In the genomic region with DNA sequence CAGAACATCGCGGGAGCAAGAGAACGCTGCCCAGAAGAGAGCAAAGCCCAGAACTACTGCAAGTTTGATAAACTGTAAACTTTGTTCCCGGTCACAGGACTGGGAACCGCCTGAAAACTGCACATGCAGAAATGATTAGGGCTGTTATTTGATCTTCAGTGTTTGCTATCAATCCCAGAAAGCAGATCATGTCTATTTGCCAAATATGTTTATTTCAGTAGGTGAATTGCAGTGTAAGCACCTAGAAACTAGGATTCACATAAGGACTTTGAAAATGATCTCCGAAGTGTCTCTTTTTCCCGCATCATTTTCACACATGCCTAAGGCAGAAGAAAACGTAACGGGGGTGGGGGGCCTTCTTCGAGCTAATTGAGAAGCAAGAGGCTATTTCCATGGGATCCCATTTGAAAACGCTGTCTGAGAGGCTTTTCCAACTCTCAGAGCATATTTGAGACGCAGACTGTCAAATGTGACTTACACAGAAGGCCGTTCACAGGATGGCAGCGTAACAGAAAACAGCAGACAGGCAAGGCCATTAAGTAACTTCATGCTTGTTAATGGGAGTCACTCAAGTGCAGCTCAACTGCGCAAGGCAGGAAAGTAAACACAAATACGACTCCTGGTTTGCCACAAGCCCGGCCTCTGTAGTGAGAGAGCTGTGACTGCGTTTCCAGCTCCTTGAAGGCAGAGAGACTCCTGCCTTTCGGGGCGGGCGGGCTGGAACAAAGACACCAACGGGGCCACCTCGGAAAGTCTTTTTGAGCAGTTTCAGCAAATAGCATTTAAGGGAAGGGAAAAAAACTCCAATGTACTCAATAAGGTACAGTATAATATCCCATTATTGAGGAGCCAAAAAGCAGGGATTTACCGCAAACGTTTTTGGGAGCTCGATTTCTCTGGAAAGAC, we compare ENCODE assay signal across 1 cellular context.
TF ChIP-seq lines count a peak whose summit lies in the region.

No MANE protein-coding gene starts in this region.

TF ChIP-seq in HepG2, 621 proteins besides CTCF, POLR2A, EP300 and RAD21 (continued from another document and continues in another):
- TF ChIP-seq ZNF746 (CRISPR knock-in tag; IDR thresholded peaks at IDR 0.05) (peak; percentile 81; the same call in 1 of the 2 replicates), ZNF879 (CRISPR knock-in tag; IDR thresholded peaks at IDR 0.05) (no peak; the same call in 1 of the 2 replicates), FOXK1 (CRISPR knock-in tag; IDR thresholded peaks at IDR 0.05; ENCODE audit: borderline replicate concordance, low read depth) (peak; percentile 86; the same call in 1 of the 2 replicates), ARID2 (CRISPR knock-in tag; IDR thresholded peaks at IDR 0.05; ENCODE audit: borderline replicate concordance) (peak; percentile 87; the same call in 1 of the 2 replicates), ZNF263 (CRISPR knock-in tag; IDR thresholded peaks at IDR 0.05) (0 out of 2 replicates have a peak, but pooled peaks have one; percentile 33), RBM39 (IDR thresholded peaks at IDR 0.05; ENCODE audit: low read depth, low read length, poor library complexity, severe bottlenecking) (no peak), NR2F2 (IDR thresholded peaks at IDR 0.05; ENCODE audit: borderline replicate concordance, low read depth) (no peak), ZNF580 (CRISPR knock-in tag; IDR thresholded peaks at IDR 0.05; ENCODE audit: borderline replicate concordance, low read depth) (peak; percentile 95), SRSF9 (IDR thresholded peaks at IDR 0.05; ENCODE audit: borderline replicate concordance, insufficient read depth, low read depth, low read length, poor library complexity, severe bottlenecking) (no peak), ZNF567 (CRISPR knock-in tag; IDR thresholded peaks at IDR 0.05; ENCODE audit: borderline replicate concordance) (no peak), ASH2L (IDR thresholded peaks at IDR 0.05; ENCODE audit: insufficient read length, low read depth, low read length) (peak; percentile 83), ZNF563 (CRISPR knock-in tag; IDR thresholded peaks at IDR 0.05) (no peak), MXI1 (IDR thresholded peaks at IDR 0.05; ENCODE audit: borderline replicate concordance, low read depth, low read length) (peak; percentile 80; the same call in 2 of the 3 replicates), ATF5 (CRISPR knock-in tag; IDR thresholded peaks at IDR 0.05; ENCODE audit: low read depth) (0 out of 2 replicates have a peak, but pooled peaks have one; percentile 15), CEBPG (CRISPR knock-in tag; IDR thresholded peaks at IDR 0.05) (peak; percentile 86), ZNF3 (CRISPR knock-in tag; IDR thresholded peaks at IDR 0.05) (peak; percentile 80; the same call in 1 of the 2 replicates), NCOA2 (CRISPR knock-in tag; IDR thresholded peaks at IDR 0.05) (peak; percentile 62; the same call in 1 of the 2 replicates), NCOR1 (IDR thresholded peaks at IDR 0.05; ENCODE audit: borderline replicate concordance, low read length) (peak; percentile 4; the same call in 1 of the 2 replicates), ZNF678 (CRISPR knock-in tag; IDR thresholded peaks at IDR 0.05) (no peak), CCDC6 (CRISPR knock-in tag; IDR thresholded peaks at IDR 0.05) (peak; percentile 81), ZNF335 (CRISPR knock-in tag; IDR thresholded peaks at IDR 0.05) (peak; percentile 68; the same call in 1 of the 2 replicates), ZNF7 (CRISPR knock-in tag; IDR thresholded peaks at IDR 0.05) (no peak), ZNF720 (CRISPR knock-in tag; IDR thresholded peaks at IDR 0.05) (no peak), FOXA1 (IDR thresholded peaks at IDR 0.05) (no peak), FOXA1 (CRISPR knock-in tag; IDR thresholded peaks at IDR 0.05) (peak; percentile 97)
- TF ChIP-seq, protein P1, sequence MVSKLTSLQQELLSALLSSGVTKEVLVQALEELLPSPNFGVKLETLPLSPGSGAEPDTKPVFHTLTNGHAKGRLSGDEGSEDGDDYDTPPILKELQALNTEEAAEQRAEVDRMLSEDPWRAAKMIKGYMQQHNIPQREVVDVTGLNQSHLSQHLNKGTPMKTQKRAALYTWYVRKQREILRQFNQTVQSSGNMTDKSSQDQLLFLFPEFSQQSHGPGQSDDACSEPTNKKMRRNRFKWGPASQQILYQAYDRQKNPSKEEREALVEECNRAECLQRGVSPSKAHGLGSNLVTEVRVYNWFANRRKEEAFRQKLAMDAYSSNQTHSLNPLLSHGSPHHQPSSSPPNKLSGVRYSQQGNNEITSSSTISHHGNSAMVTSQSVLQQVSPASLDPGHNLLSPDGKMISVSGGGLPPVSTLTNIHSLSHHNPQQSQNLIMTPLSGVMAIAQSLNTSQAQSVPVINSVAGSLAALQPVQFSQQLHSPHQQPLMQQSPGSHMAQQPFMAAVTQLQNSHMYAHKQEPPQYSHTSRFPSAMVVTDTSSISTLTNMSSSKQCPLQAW (CRISPR knock-in tag; IDR thresholded peaks at IDR 0.05): peak; percentile 86
- TF ChIP-seq, protein P2, sequence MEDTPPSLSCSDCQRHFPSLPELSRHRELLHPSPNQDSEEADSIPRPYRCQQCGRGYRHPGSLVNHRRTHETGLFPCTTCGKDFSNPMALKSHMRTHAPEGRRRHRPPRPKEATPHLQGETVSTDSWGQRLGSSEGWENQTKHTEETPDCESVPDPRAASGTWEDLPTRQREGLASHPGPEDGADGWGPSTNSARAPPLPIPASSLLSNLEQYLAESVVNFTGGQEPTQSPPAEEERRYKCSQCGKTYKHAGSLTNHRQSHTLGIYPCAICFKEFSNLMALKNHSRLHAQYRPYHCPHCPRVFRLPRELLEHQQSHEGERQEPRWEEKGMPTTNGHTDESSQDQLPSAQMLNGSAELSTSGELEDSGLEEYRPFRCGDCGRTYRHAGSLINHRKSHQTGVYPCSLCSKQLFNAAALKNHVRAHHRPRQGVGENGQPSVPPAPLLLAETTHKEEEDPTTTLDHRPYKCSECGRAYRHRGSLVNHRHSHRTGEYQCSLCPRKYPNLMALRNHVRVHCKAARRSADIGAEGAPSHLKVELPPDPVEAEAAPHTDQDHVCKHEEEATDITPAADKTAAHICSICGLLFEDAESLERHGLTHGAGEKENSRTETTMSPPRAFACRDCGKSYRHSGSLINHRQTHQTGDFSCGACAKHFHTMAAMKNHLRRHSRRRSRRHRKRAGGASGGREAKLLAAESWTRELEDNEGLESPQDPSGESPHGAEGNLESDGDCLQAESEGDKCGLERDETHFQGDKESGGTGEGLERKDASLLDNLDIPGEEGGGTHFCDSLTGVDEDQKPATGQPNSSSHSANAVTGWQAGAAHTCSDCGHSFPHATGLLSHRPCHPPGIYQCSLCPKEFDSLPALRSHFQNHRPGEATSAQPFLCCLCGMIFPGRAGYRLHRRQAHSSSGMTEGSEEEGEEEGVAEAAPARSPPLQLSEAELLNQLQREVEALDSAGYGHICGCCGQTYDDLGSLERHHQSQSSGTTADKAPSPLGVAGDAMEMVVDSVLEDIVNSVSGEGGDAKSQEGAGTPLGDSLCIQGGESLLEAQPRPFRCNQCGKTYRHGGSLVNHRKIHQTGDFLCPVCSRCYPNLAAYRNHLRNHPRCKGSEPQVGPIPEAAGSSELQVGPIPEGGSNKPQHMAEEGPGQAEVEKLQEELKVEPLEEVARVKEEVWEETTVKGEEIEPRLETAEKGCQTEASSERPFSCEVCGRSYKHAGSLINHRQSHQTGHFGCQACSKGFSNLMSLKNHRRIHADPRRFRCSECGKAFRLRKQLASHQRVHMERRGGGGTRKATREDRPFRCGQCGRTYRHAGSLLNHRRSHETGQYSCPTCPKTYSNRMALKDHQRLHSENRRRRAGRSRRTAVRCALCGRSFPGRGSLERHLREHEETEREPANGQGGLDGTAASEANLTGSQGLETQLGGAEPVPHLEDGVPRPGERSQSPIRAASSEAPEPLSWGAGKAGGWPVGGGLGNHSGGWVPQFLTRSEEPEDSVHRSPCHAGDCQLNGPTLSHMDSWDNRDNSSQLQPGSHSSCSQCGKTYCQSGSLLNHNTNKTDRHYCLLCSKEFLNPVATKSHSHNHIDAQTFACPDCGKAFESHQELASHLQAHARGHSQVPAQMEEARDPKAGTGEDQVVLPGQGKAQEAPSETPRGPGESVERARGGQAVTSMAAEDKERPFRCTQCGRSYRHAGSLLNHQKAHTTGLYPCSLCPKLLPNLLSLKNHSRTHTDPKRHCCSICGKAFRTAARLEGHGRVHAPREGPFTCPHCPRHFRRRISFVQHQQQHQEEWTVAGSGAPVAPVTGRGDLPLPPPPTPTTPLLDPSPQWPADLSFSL (CRISPR knock-in tag; IDR thresholded peaks at IDR 0.05): peak; percentile 67; the same call in 1 of the 2 replicates
- TF ChIP-seq, protein P3, sequence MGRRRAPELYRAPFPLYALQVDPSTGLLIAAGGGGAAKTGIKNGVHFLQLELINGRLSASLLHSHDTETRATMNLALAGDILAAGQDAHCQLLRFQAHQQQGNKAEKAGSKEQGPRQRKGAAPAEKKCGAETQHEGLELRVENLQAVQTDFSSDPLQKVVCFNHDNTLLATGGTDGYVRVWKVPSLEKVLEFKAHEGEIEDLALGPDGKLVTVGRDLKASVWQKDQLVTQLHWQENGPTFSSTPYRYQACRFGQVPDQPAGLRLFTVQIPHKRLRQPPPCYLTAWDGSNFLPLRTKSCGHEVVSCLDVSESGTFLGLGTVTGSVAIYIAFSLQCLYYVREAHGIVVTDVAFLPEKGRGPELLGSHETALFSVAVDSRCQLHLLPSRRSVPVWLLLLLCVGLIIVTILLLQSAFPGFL (CRISPR knock-in tag; IDR thresholded peaks at IDR 0.05): no peak
- TF ChIP-seq, protein P4, sequence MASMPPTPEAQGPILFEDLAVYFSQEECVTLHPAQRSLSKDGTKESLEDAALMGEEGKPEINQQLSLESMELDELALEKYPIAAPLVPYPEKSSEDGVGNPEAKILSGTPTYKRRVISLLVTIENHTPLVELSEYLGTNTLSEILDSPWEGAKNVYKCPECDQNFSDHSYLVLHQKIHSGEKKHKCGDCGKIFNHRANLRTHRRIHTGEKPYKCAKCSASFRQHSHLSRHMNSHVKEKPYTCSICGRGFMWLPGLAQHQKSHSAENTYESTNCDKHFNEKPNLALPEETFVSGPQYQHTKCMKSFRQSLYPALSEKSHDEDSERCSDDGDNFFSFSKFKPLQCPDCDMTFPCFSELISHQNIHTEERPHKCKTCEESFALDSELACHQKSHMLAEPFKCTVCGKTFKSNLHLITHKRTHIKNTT (CRISPR knock-in tag; IDR thresholded peaks at IDR 0.05): no peak
- TF ChIP-seq, protein P5, sequence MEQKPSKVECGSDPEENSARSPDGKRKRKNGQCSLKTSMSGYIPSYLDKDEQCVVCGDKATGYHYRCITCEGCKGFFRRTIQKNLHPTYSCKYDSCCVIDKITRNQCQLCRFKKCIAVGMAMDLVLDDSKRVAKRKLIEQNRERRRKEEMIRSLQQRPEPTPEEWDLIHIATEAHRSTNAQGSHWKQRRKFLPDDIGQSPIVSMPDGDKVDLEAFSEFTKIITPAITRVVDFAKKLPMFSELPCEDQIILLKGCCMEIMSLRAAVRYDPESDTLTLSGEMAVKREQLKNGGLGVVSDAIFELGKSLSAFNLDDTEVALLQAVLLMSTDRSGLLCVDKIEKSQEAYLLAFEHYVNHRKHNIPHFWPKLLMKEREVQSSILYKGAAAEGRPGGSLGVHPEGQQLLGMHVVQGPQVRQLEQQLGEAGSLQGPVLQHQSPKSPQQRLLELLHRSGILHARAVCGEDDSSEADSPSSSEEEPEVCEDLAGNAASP (CRISPR knock-in tag; IDR thresholded peaks at IDR 0.05; ENCODE audit: borderline replicate concordance): peak; percentile 89
- TF ChIP-seq, protein P6, sequence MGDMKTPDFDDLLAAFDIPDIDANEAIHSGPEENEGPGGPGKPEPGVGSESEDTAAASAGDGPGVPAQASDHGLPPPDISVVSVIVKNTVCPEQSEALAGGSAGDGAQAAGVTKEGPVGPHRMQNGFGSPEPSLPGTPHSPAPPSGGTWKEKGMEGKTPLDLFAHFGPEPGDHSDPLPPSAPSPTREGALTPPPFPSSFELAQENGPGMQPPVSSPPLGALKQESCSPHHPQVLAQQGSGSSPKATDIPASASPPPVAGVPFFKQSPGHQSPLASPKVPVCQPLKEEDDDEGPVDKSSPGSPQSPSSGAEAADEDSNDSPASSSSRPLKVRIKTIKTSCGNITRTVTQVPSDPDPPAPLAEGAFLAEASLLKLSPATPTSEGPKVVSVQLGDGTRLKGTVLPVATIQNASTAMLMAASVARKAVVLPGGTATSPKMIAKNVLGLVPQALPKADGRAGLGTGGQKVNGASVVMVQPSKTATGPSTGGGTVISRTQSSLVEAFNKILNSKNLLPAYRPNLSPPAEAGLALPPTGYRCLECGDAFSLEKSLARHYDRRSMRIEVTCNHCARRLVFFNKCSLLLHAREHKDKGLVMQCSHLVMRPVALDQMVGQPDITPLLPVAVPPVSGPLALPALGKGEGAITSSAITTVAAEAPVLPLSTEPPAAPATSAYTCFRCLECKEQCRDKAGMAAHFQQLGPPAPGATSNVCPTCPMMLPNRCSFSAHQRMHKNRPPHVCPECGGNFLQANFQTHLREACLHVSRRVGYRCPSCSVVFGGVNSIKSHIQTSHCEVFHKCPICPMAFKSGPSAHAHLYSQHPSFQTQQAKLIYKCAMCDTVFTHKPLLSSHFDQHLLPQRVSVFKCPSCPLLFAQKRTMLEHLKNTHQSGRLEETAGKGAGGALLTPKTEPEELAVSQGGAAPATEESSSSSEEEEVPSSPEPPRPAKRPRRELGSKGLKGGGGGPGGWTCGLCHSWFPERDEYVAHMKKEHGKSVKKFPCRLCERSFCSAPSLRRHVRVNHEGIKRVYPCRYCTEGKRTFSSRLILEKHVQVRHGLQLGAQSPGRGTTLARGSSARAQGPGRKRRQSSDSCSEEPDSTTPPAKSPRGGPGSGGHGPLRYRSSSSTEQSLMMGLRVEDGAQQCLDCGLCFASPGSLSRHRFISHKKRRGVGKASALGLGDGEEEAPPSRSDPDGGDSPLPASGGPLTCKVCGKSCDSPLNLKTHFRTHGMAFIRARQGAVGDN (CRISPR knock-in tag; IDR thresholded peaks at IDR 0.05): peak; percentile 78
